ENCODE assay signal across 1 cellular context in genomic region chr12:85641796-85642195, GRCh38.
TF ChIP-seq lines count a peak whose summit lies in the region.

No MANE protein-coding gene starts in this region.

TF ChIP-seq in IMR-90, 13 proteins besides CTCF, POLR2A, EP300 and RAD21 (continued from another document):
- TF ChIP-seq BHLHE40 (IDR thresholded peaks at IDR 0.05; ENCODE audit: low read depth, low read length) (no peak), NFE2L2 (IDR thresholded peaks at IDR 0.05; ENCODE audit: low read depth, low read length) (no peak), MAZ (IDR thresholded peaks at IDR 0.05; ENCODE audit: borderline replicate concordance, low read depth, low read length) (no peak)
